Comparison of ENCODE assay signal across 8 cellular contexts in genomic region chr18:63162271-63163014, GRCh38.
DNase-seq lines count a peak whose midpoint lies in the region; ATAC-seq lines count a peak whose summit lies in the region.

No MANE protein-coding gene starts in this region.

- peaks cover 92% of the 10 kb centered on the region for H3K4me1 Mint-ChIP-seq in activated T-cell treated with anti-CD3 and anti-CD28 coated beads, Interleukin-2, amount 50 U/mL, for 4 hours (ENCODE audit: low read depth)

- H4K5ac ChIP-seq in mesendoderm (ENCODE audit: low read length) = no peak overlapping the region

- no peak overlapping the region for H3K18ac ChIP-seq in mesendoderm (ENCODE audit: low read length)

- H3K4me3 ChIP-seq in mesendoderm (ENCODE audit: low read length) (no peak overlapping the region), SJCRH30 (no peak overlapping the region)

- H4K8ac ChIP-seq in mesendoderm (ENCODE audit: low read depth, low read length) = no peak overlapping the region

- ATAC-seq in HG03139 (IDR thresholded peaks at IDR 0.05; ENCODE audit: unreplicated experiment) (peak; percentile 26), HG03045 (IDR thresholded peaks at IDR 0.05; ENCODE audit: unreplicated experiment) (no peak)
- ATAC-seq in activated T-cell treated with anti-CD3 and anti-CD28 coated beads, Interleukin-2, amount 50 U/mL, for 4 hours = no peak

- H3K4me1 ChIP-seq in mesendoderm (ENCODE audit: control insufficient read depth, low read depth, low read length) (no peaks in the 10 kb centered on the region), SJCRH30 (no peaks in the 10 kb centered on the region)

- no peak overlapping the region for H2BK5ac ChIP-seq in mesendoderm (ENCODE audit: low read length)

- no peak overlapping the region for H3K23ac ChIP-seq in mesendoderm (ENCODE audit: low read length)

- H3K4me2 ChIP-seq in mesendoderm (ENCODE audit: low read length) = no peak overlapping the region

- peak; percentile 53 for DNase-seq in activated naive CD4-positive, alpha-beta T cell treated with Interleukin-2 at 50 U/mL for 16 hours
- no peak for DNase-seq in activated naive CD4-positive, alpha-beta T cell (lab: John Stamatoyannopoulos, UW)
- DNase-seq in activated T-cell treated with anti-CD3 and anti-CD28 coated beads, Interleukin-2, amount 50 U/mL, for 4 hours = no peak
- DNase-seq in medulla oblongata (ENCODE audit: extremely low spot score) (peak; percentile 38), mesendoderm (no peak), SJCRH30 (no peak)

- H3K56ac ChIP-seq in mesendoderm (ENCODE audit: low read length) = no peak overlapping the region

- no peak overlapping the region for H2BK120ac ChIP-seq in mesendoderm (ENCODE audit: low read depth, low read length)

- H3K79me2 ChIP-seq in mesendoderm (ENCODE audit: control insufficient read depth, insufficient read depth, low read length) = no peaks in the 10 kb centered on the region

- no peak overlapping the region for H3K9ac ChIP-seq in mesendoderm (ENCODE audit: low read length)

- no peak overlapping the region for H2AK5ac ChIP-seq in mesendoderm (ENCODE audit: low read length)

- H3K9me3 Mint-ChIP-seq in activated T-cell treated with anti-CD3 and anti-CD28 coated beads, Interleukin-2, amount 50 U/mL, for 4 hours = no peaks in the 10 kb centered on the region

- H3K4ac ChIP-seq in mesendoderm (ENCODE audit: low read depth, low read length) = no peak overlapping the region

- no peaks in the 10 kb centered on the region for H3K27me3 Mint-ChIP-seq in activated T-cell treated with anti-CD3 and anti-CD28 coated beads, Interleukin-2, amount 50 U/mL, for 4 hours (ENCODE audit: low read depth)

- peaks cover 19% of the 10 kb centered on the region for H3K36me3 Mint-ChIP-seq in activated T-cell treated with anti-CD3 and anti-CD28 coated beads, Interleukin-2, amount 50 U/mL, for 4 hours (ENCODE audit: insufficient read depth)

- no CpG with 5 or more reads among the region's 7 CpGs for WGBS in mesendoderm (ENCODE audit: extremely low coverage, insufficient coverage, low lambda C conversion rate)

- peak overlapping the region; percentile 82 for H3K4me3 Mint-ChIP-seq in activated T-cell treated with anti-CD3 and anti-CD28 coated beads, Interleukin-2, amount 50 U/mL, for 4 hours

- H3K27me3 ChIP-seq in mesendoderm (ENCODE audit: insufficient read depth, low read length, poor library complexity) (no peaks in the 10 kb centered on the region), SJCRH30 (no peaks in the 10 kb centered on the region)

- H3K27ac ChIP-seq in mesendoderm (ENCODE audit: low read depth, low read length) = no peak overlapping the region
- H3K27ac ChIP-seq in SJCRH30 = no peak overlapping the region

- H3K36me3 ChIP-seq in mesendoderm (ENCODE audit: control insufficient read depth, insufficient read depth, low read length) = no peaks in the 10 kb centered on the region
- no peaks in the 10 kb centered on the region for H3K36me3 ChIP-seq in SJCRH30

- H3K79me1 ChIP-seq in mesendoderm (ENCODE audit: low read length) = no peaks in the 10 kb centered on the region

- no peaks in the 10 kb centered on the region for H3K9me3 ChIP-seq in SJCRH30 (replicated peaks)

- H2BK15ac ChIP-seq in mesendoderm (replicated peaks; ENCODE audit: low read depth) = no peak overlapping the region

Comparison
In these comparisons a context has a peak if more than half of its experiments do, and no peak if none do; other contexts are left out.
1. DNase-seq: peak in activated naive CD4-positive, alpha-beta T cell treated with Interleukin-2 at 50 U/mL for 16 hours (single experiment) and medulla oblongata (single experiment); none in activated naive CD4-positive, alpha-beta T cell (0 of 4), activated T-cell treated with anti-CD3 and anti-CD28 coated beads, Interleukin-2, amount 50 U/mL, for 4 hours (single experiment), mesendoderm (single experiment) and SJCRH30 (0 of 2).